In the genomic region with DNA sequence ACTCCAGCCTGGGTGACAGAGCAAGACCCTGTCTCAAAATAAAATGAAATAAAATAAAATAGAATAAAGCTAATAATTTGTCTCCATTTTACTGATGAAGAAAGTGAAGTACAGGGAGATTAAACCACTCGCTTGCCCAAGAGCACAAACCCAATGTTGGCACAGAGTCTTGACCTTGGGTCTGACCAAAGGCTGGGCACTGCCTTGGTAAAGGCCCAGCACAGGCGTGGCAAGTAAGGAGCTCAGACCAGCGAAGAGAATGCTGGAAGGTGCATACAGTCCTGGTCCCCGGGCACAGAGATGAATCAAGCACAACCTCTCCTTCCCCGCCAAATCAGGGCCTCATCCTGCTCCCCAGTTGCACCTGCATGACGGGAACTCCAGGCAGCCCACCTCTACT, we compare ENCODE assay signal across 14 cellular contexts.
"Had no signal": no experiment of that assay in that cellular context is flagged by ENCODE, and none has a peak within 500 bp of the region (broad histone marks: within the 10 kb centered on the region; RNA-seq: fewer than 3 reads in every experiment).

No MANE protein-coding gene starts in this region.

- H3K4me3 Mint-ChIP-seq: activated naive CD4-positive, alpha-beta T cell treated with anti-CD3 and anti-CD28 coated beads, Interleukin-2, amount 10 ng/mL, durations not matched to agents 7 days and 5 days; activated T-helper 17 cell treated with anti-CD3 and anti-CD28 coated beads, Interleukin-2, amount 50 U/mL, for 72 hours; nephron had no signal

- H3K27me3 ChIP-seq: cardiac muscle cell, left lung, transverse colon had no signal

- H3K36me3 ChIP-seq: cardiac muscle cell, left lung, transverse colon had no signal

- DNase-seq: activated CD4-positive, alpha-beta T cell treated with anti-CD3 and anti-CD28 coated beads for 1 hour; activated CD4-positive, alpha-beta T cell treated with anti-CD3 and anti-CD28 coated beads, Interleukin-2, amount 50 U/mL, for 48 hours; activated naive CD4-positive, alpha-beta T cell treated with anti-CD3 and anti-CD28 coated beads, Interleukin-2, amount 10 ng/mL, durations not matched to agents 7 days and 5 days; islet precursor cell; mesendoderm; occipital lobe; stimulated activated naive CD4-positive, alpha-beta T cell; transverse colon had no signal

- H3K27ac Mint-ChIP-seq: activated naive CD4-positive, alpha-beta T cell treated with anti-CD3 and anti-CD28 coated beads, Interleukin-2, amount 10 ng/mL, durations not matched to agents 7 days and 5 days; activated T-helper 17 cell treated with anti-CD3 and anti-CD28 coated beads, Interleukin-2, amount 50 U/mL, for 72 hours had no signal

- ATAC-seq: activated T-helper 17 cell treated with anti-CD3 and anti-CD28 coated beads, Interleukin-2, amount 50 U/mL, for 72 hours; left lung; sciatic nerve had no signal

- H3K9me3 Mint-ChIP-seq: activated naive CD4-positive, alpha-beta T cell treated with anti-CD3 and anti-CD28 coated beads, Interleukin-2, amount 10 ng/mL, durations not matched to agents 7 days and 5 days; activated T-helper 17 cell treated with anti-CD3 and anti-CD28 coated beads, Interleukin-2, amount 50 U/mL, for 72 hours; nephron had no signal

- H3K27ac ChIP-seq: cardiac muscle cell, left lung, SK-N-MC had no signal

- H3K27me3 Mint-ChIP-seq: activated naive CD4-positive, alpha-beta T cell treated with anti-CD3 and anti-CD28 coated beads, Interleukin-2, amount 10 ng/mL, durations not matched to agents 7 days and 5 days; activated T-helper 17 cell treated with anti-CD3 and anti-CD28 coated beads, Interleukin-2, amount 50 U/mL, for 72 hours had no signal

- H3K9me3 ChIP-seq: left lung, transverse colon had no signal

- H3K36me3 Mint-ChIP-seq: activated naive CD4-positive, alpha-beta T cell treated with anti-CD3 and anti-CD28 coated beads, Interleukin-2, amount 10 ng/mL, durations not matched to agents 7 days and 5 days had no signal

- H3K4me1 Mint-ChIP-seq: activated naive CD4-positive, alpha-beta T cell treated with anti-CD3 and anti-CD28 coated beads, Interleukin-2, amount 10 ng/mL, durations not matched to agents 7 days and 5 days; activated T-helper 17 cell treated with anti-CD3 and anti-CD28 coated beads, Interleukin-2, amount 50 U/mL, for 72 hours had no signal

- H3K4me3 ChIP-seq: cardiac muscle cell, left lung, SK-N-MC, transverse colon had no signal
